29 cellular contexts compared by ENCODE assay signal in the genomic region with DNA sequence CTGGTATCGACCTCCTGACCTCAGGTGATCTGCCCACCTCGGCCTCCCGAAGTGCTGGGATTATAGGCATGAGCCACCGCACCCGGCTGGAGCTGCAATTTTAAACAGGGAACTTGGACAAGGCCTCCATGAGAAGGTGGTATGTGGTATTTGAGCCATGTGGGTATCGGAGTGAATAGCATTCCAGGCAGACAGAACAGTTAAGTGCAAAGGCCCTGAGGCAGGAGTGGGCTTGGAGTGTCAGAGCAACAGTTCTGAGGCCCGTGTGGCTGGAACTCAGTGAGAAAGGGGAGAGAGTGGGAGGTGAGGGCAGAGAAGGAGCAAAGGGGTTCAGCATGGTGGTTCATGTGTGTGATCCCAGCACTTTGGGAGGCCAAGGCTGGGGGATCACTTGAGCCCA.
"Had no signal": no experiment of that assay in that cellular context is flagged by ENCODE, and none has a peak within 500 bp of the region (broad histone marks: within the 10 kb centered on the region; RNA-seq: fewer than 3 reads in every experiment).

No MANE protein-coding gene starts in this region.

- H3K4me3 ChIP-seq: MG63, Peyer's patch, SJSA1 had no signal

- H3K4me3 Mint-ChIP-seq: activated CD4-positive, alpha-beta T cell treated with anti-CD3 and anti-CD28 coated beads, Interleukin-2, amount 10 ng/mL, durations not matched to agents 24 days and 14 days; activated CD8-positive, alpha-beta T cell treated with anti-CD3 and anti-CD28 coated beads for 36 hours; activated naive CD4-positive, alpha-beta T cell treated with anti-CD3 and anti-CD28 coated beads, Interleukin-2, amount 10 ng/mL, durations not matched to agents 7 days and 5 days; activated naive CD8-positive, alpha-beta T cell; activated naive CD8-positive, alpha-beta T cell treated with anti-CD3 and anti-CD28 coated beads, Interleukin-2, amount 50 U/mL, for 24 hours; activated T-cell treated with anti-CD3 and anti-CD28 coated beads, Interleukin-2, amount 50 U/mL, for 72 hours had no signal

- H3K36me3 Mint-ChIP-seq: activated naive CD4-positive, alpha-beta T cell treated with anti-CD3 and anti-CD28 coated beads, Interleukin-2, amount 10 ng/mL, durations not matched to agents 7 days and 5 days; T-cell had no signal

- H3K27ac ChIP-seq: brain microvascular endothelial cell, Peyer's patch, SJSA1 had no signal

- H3K9me3 ChIP-seq: MG63, Peyer's patch, SJSA1 had no signal

- H3K9me3 Mint-ChIP-seq: activated CD4-positive, alpha-beta T cell treated with anti-CD3 and anti-CD28 coated beads, Interleukin-2, amount 10 ng/mL, durations not matched to agents 24 days and 14 days; activated CD8-positive, alpha-beta T cell treated with anti-CD3 and anti-CD28 coated beads for 36 hours; activated naive CD4-positive, alpha-beta T cell treated with anti-CD3 and anti-CD28 coated beads, Interleukin-2, amount 10 ng/mL, durations not matched to agents 7 days and 5 days; activated naive CD8-positive, alpha-beta T cell treated with anti-CD3 and anti-CD28 coated beads, Interleukin-2, amount 50 U/mL, for 24 hours; activated T-cell treated with anti-CD3 and anti-CD28 coated beads, Interleukin-2, amount 50 U/mL, for 72 hours; T-cell had no signal

- DNase-seq: activated CD4-positive, alpha-beta T cell treated with anti-CD3 and anti-CD28 coated beads, Interleukin-2, amount 10 ng/mL, durations not matched to agents 24 days and 14 days; activated CD4-positive, alpha-beta T cell treated with anti-CD3 and anti-CD28 coated beads, Interleukin-2, amount 50 U/mL, for 4 hours; activated CD8-positive, alpha-beta T cell treated with anti-CD3 and anti-CD28 coated beads for 36 hours; activated naive CD4-positive, alpha-beta T cell treated with anti-CD3 and anti-CD28 coated beads, Interleukin-2, amount 10 ng/mL, durations not matched to agents 7 days and 5 days; activated naive CD8-positive, alpha-beta T cell treated with anti-CD3 and anti-CD28 coated beads, Interleukin-2, amount 50 U/mL, for 24 hours; activated T-cell treated with anti-CD3 and anti-CD28 coated beads, Interleukin-2, amount 50 U/mL, for 1 hour; activated T-cell treated with anti-CD3 and anti-CD28 coated beads, Interleukin-2, amount 50 U/mL, for 72 hours; anterior cingulate cortex; brain microvascular endothelial cell; central memory CD4-positive, alpha-beta T cell; Kasumi-1; KG1; MG63; NCI-H1048; NCI-H1105 treated with DMSO at 0.1 percent for 48 hours; NCI-H1436; NCI-H1694; NCI-H1930; NCI-H2081 treated with DMSO at 0.1 percent for 48 hours; NCI-H345; NCI-H524 treated with DMSO at 0.1 percent for 48 hours; NK-92 treated with Interleukin-12 subunit alpha and Interleukin-12 subunit beta, amount 100 ng/mL, for 24 hours; PC-3; Peyer's patch; RPMI8226; SHP77 treated with DMSO at 0.1 percent for 48 hours; T-cell had no signal

- H3K27ac Mint-ChIP-seq: activated CD4-positive, alpha-beta T cell treated with anti-CD3 and anti-CD28 coated beads, Interleukin-2, amount 10 ng/mL, durations not matched to agents 24 days and 14 days; activated CD8-positive, alpha-beta T cell treated with anti-CD3 and anti-CD28 coated beads for 36 hours; activated naive CD4-positive, alpha-beta T cell treated with anti-CD3 and anti-CD28 coated beads, Interleukin-2, amount 10 ng/mL, durations not matched to agents 7 days and 5 days; activated naive CD8-positive, alpha-beta T cell; activated naive CD8-positive, alpha-beta T cell treated with anti-CD3 and anti-CD28 coated beads, Interleukin-2, amount 50 U/mL, for 24 hours; activated T-cell treated with anti-CD3 and anti-CD28 coated beads, Interleukin-2, amount 50 U/mL, for 72 hours; T-cell had no signal

- H3K27me3 ChIP-seq: brain microvascular endothelial cell, MG63, Peyer's patch, SJSA1 had no signal

- H3K27me3 Mint-ChIP-seq: activated CD8-positive, alpha-beta T cell treated with anti-CD3 and anti-CD28 coated beads for 36 hours; activated naive CD8-positive, alpha-beta T cell; T-cell had no signal
